Comparison of ENCODE assay signal across 8 cellular contexts in genomic region chr12:89706551-89707348, GRCh38. TPM values are rescaled to one million over a fixed set of nuclear protein-coding genes. Genes with fewer than 3 reads are reported as not detected.
DNase-seq lines count a peak whose midpoint lies in the region; ATAC-seq and TF ChIP-seq lines count a peak whose summit lies in the region.

No MANE protein-coding gene starts in this region.

- no peaks in the 10 kb centered on the region for H3K9me3 Mint-ChIP-seq in activated CD4-positive, alpha-beta T cell treated with anti-CD3 and anti-CD28 coated beads, Interleukin-2, amount 10 ng/mL, durations not matched to agents 7 days and 5 days

- H3K4me3 ChIP-seq in mononuclear cell (ENCODE audit: low read length): peak overlapping the region; percentile 90
- peak overlapping the region; percentile 60 to 82 for H3K4me3 ChIP-seq in vagina

- no peak for DNase-seq in activated CD4-positive, alpha-beta T cell treated with anti-CD3 and anti-CD28 coated beads, Interleukin-2, amount 10 ng/mL, durations not matched to agents 7 days and 5 days
- no peak for DNase-seq in activated CD4-positive, alpha-beta T cell treated with anti-CD3 and anti-CD28 coated beads, Interleukin-2, amount 50 U/mL, for 4 hours
- DNase-seq in NCI-H748 (lab: John Stamatoyannopoulos, UW; ENCODE audit: unreplicated experiment): peak; percentile 58
- peak in 46 of 61 donors; percentile 1 to 72 (median 30) for DNase-seq in caudate nucleus (lab: John Stamatoyannopoulos, UW)
- no peak for DNase-seq in vagina (ENCODE audit: extremely low spot score in 2 of 2)
- DNase-seq in kidney glomerular epithelial cell (lab: John Stamatoyannopoulos, UW): no peak

- peaks cover 16% of the 10 kb centered on the region for H3K4me1 ChIP-seq in mononuclear cell (ENCODE audit: insufficient read depth, low read length)
- H3K4me1 ChIP-seq in vagina: peaks cover 28% of the 10 kb centered on the region

- peak overlapping the region; percentile 91 for H3K27ac Mint-ChIP-seq in activated CD4-positive, alpha-beta T cell treated with anti-CD3 and anti-CD28 coated beads, Interleukin-2, amount 10 ng/mL, durations not matched to agents 7 days and 5 days

- no peak for ATAC-seq in HG03571 (IDR thresholded peaks at IDR 0.05; ENCODE audit: unreplicated experiment)

- intact Hi-C loops in vagina (cut with DNase I): no loop called here

- H3K4me3 Mint-ChIP-seq in activated CD4-positive, alpha-beta T cell treated with anti-CD3 and anti-CD28 coated beads, Interleukin-2, amount 10 ng/mL, durations not matched to agents 7 days and 5 days: peak overlapping the region; percentile 89

- H3K27ac ChIP-seq in caudate nucleus (ENCODE audit: low read depth, low read length) (peak overlapping the region; percentile 97), vagina (peak overlapping the region; percentile 95)

- no peak for TF ChIP-seq CTCF in vagina (IDR thresholded peaks at IDR 0.05)

- no peak for TF ChIP-seq POLR2A in vagina (IDR thresholded peaks at IDR 0.05)

- H3K9me3 ChIP-seq in mononuclear cell (ENCODE audit: low read depth, low read length): no peaks in the 10 kb centered on the region
- H3K9me3 ChIP-seq in vagina: no peaks in the 10 kb centered on the region

- peaks cover 37% of the 10 kb centered on the region for H3K4me1 Mint-ChIP-seq in activated CD4-positive, alpha-beta T cell treated with anti-CD3 and anti-CD28 coated beads, Interleukin-2, amount 10 ng/mL, durations not matched to agents 7 days and 5 days

- peaks cover 10% of the 10 kb centered on the region for H3K27me3 Mint-ChIP-seq in activated CD4-positive, alpha-beta T cell treated with anti-CD3 and anti-CD28 coated beads, Interleukin-2, amount 10 ng/mL, durations not matched to agents 7 days and 5 days

- no peaks in the 10 kb centered on the region for H3K36me3 ChIP-seq in vagina

- CTCF ChIA-PET in activated CD4-positive, alpha-beta T cell treated with anti-CD3 and anti-CD28 coated beads, Interleukin-2, amount 10 ng/mL, durations not matched to agents 7 days and 5 days (lab: Charles Lee): interaction anchor here (0.6 to 0.7 kb wide), 2 partner anchors 11 to 229 kb away, joined by 3 read pairs; no protein-coding TSS in a partner anchor

- H3K27me3 ChIP-seq in mononuclear cell (ENCODE audit: insufficient read depth, low read length): no peaks in the 10 kb centered on the region
- no peaks in the 10 kb centered on the region for H3K27me3 ChIP-seq in vagina

- POLR2A ChIA-PET in activated CD4-positive, alpha-beta T cell treated with anti-CD3 and anti-CD28 coated beads, Interleukin-2, amount 10 ng/mL, durations not matched to agents 7 days and 5 days (lab: Charles Lee): no interaction called here

- H3K36me3 Mint-ChIP-seq in activated CD4-positive, alpha-beta T cell treated with anti-CD3 and anti-CD28 coated beads, Interleukin-2, amount 10 ng/mL, durations not matched to agents 7 days and 5 days (ENCODE audit: low read depth): no peaks in the 10 kb centered on the region

RNA-seq across cellular contexts. Expression of gene ATP2B1, which starts 1.9 kb away (rescaled TPM):
- 10 to 100 TPM; 24.2 to 26.6 TPM for total RNA-seq in activated CD4-positive, alpha-beta T cell treated with anti-CD3 and anti-CD28 coated beads, Interleukin-2, amount 10 ng/mL, durations not matched to agents 7 days and 5 days
- total RNA-seq in mononuclear cell (408 TPM), vagina (24.6 TPM)

Comparison
In these comparisons a context has a peak if more than half of its experiments do, and no peak if none do; other contexts are left out.
1. DNase-seq: peak in NCI-H748 (single experiment) and caudate nucleus (46 of 61); none in activated CD4-positive, alpha-beta T cell treated with anti-CD3 and anti-CD28 coated beads, Interleukin-2, amount 10 ng/mL, durations not matched to agents 7 days and 5 days (single experiment), activated CD4-positive, alpha-beta T cell treated with anti-CD3 and anti-CD28 coated beads, Interleukin-2, amount 50 U/mL, for 4 hours (0 of 2), vagina (0 of 2) and kidney glomerular epithelial cell (single experiment).
2. RNA of gene ATP2B1, which starts 1.9 kb away (total RNA-seq): 408 TPM in mononuclear cell (single experiment); 24.2 to 26.6 TPM in activated CD4-positive, alpha-beta T cell treated with anti-CD3 and anti-CD28 coated beads, Interleukin-2, amount 10 ng/mL, durations not matched to agents 7 days and 5 days and 24.6 TPM in vagina (single experiment); every median in the first group is over 10 times any median in the second.